In genomic region chr11:9755561-9755960, GRCh38 we compare ENCODE assay signal across 14 cellular contexts.
DNase-seq lines count a peak whose midpoint lies in the region; ATAC-seq, FAIRE-seq and TF ChIP-seq lines count a peak whose summit lies in the region.
"Had no signal": no experiment of that assay in that cellular context is flagged by ENCODE, and none has a peak within 500 bp of the region (broad histone marks: within the 10 kb centered on the region; RNA-seq: fewer than 3 reads in every experiment).

No MANE protein-coding gene starts in this region.

- no peaks in the 10 kb centered on the region for H3K9me3 Mint-ChIP-seq in Calu3 (ENCODE audit: low read depth, unreplicated experiment)

- H3K79me2 ChIP-seq in HepG2 (ENCODE audit: insufficient read depth, low read length): peaks cover 12% of the 10 kb centered on the region

- peaks cover 23% of the 10 kb centered on the region for H3K4me1 Mint-ChIP-seq in Calu3 (ENCODE audit: low read depth, unreplicated experiment)

- H3K36me3 Mint-ChIP-seq in Calu3 (ENCODE audit: insufficient read depth, unreplicated experiment): peaks cover 36% of the 10 kb centered on the region

- H3K36me3 ChIP-seq in HepG2 (replicated peaks in 1 of 2; ENCODE audit: control insufficient read depth in 1 of 2, insufficient read depth in 2 of 2, low read length in 2 of 2) (0 out of 5 replicates have a peak, but pooled peaks cover 1 to 2% of the 10 kb centered on the region in 2 experiments), right lobe of liver (peaks cover 0 to 2% (median 0%) of the 10 kb centered on the region in 4 donors)

- H3K4me3 ChIP-seq in HepG2 (replicated peaks in 1 of 3; ENCODE audit: insufficient read depth in 1 of 3, low read depth in 2 of 3, low read length in 3 of 3): no peak overlapping the region
- H3K4me3 ChIP-seq in right lobe of liver: no peak overlapping the region

- no peak overlapping the region for H3K4me2 ChIP-seq in HepG2 (ENCODE audit: low read depth, low read length)
- H3K4me2 ChIP-seq: KMS-11 had no signal

- no peak overlapping the region for H3K9ac ChIP-seq in HepG2 (ENCODE audit: insufficient read depth, low read depth, low read length)
- H3K9ac ChIP-seq: KMS-11 had no signal

- H3K4me1 ChIP-seq in HepG2 (ENCODE audit: insufficient read depth, low read length): peaks cover 66% of the 10 kb centered on the region
- peaks cover 0 to 6% (median 3%) of the 10 kb centered on the region in 4 donors for H3K4me1 ChIP-seq in right lobe of liver

- DNase-seq in HepG2 (ENCODE audit: low spot score) (no peak), right lobe of liver (no peak), amniotic epithelial cell (ENCODE audit: low read depth) (peak; percentile 80), hepatic stellate cell (ENCODE audit: low spot score) (peak; percentile 90), NCI-H146 (lab: John Stamatoyannopoulos, UW) (no peak), D341Med (ENCODE audit: low spot score) (no peak), Calu3 (no peak)
- DNase-seq: activated T-cell treated with anti-CD3 and anti-CD28 coated beads, Interleukin-2, amount 50 U/mL, for 48 hours; C1 segment of cervical spinal cord; NCI-H774; T-helper 9 cell had no signal

- 86% methylated on average over 3 of the region's 4 CpGs for WGBS in HepG2 (ENCODE audit: low lambda C conversion rate)
- WGBS in right lobe of liver (ENCODE audit: insufficient coverage, low coverage, low lambda C conversion rate, missing lambda C conversion rate): 58% methylated on average over 4 of the region's 4 CpGs

- no peak overlapping the region for H3K27ac Mint-ChIP-seq in Calu3 (ENCODE audit: unreplicated experiment)

- TF ChIP-seq POLR2A in HepG2 (IDR thresholded peaks at IDR 0.05; ENCODE audit: insufficient read depth in 1 of 2, low read depth in 2 of 2, low read length in 2 of 2) (no peak), right lobe of liver (IDR thresholded peaks at IDR 0.05) (no peak)

- ATAC-seq in HepG2 (no peak), right lobe of liver (no peak), GM19463 (IDR thresholded peaks at IDR 0.05; ENCODE audit: unreplicated experiment) (no peak)

- H2AFZ ChIP-seq in HepG2 (ENCODE audit: low read length): no peak overlapping the region

- no TSS peak for BruUV-seq in HepG2 (replicated peaks; lab: Mats Ljungman, UMichigan)
- BruUV-seq in Calu3 (replicated peaks; lab: Mats Ljungman, UMichigan): no TSS peak

- in situ Hi-C loops in HepG2 (cut with HindIII; ENCODE audit: extremely low pct_ligation_motif_present, low pct_unique_long_range_greater_than_20kb): loop anchor here (10.0 kb wide), 1 partner anchor 61 kb away; no protein-coding TSS in a partner anchor

- intact Hi-C loops in HepG2 (cut with micrococcal nuclease; ENCODE audit: unreplicated experiment) (loop anchor here (5.0 kb wide), 1 partner anchor 552 kb away; the partner anchor contains the start of gene ADM), right lobe of liver (cut with DNase I) (loop anchor here in 1 of 2 donors (10.0 kb wide), 1 partner anchor 219 kb away; no protein-coding TSS in a partner anchor), Calu3 (cut with micrococcal nuclease; ENCODE audit: unreplicated experiment) (loop anchor here (5.0 kb wide), 1 partner anchor 612 kb away; no protein-coding TSS in a partner anchor)

- POLR2A ChIA-PET in HepG2 (lab: Yijun Ruan, JAX): no interaction called here

- no peaks in the 10 kb centered on the region; a peak in 1 of 5 replicates for H3K27me3 ChIP-seq in HepG2 (ENCODE audit: control insufficient read depth in 1 of 2, insufficient read depth in 2 of 2, low read length in 2 of 2)
- no peaks in the 10 kb centered on the region for H3K27me3 ChIP-seq in right lobe of liver

- no peaks in the 10 kb centered on the region for H4K20me1 ChIP-seq in HepG2 (ENCODE audit: insufficient read depth, low read length)

- H3K4me3 Mint-ChIP-seq in Calu3 (ENCODE audit: low read depth, unreplicated experiment): no peak overlapping the region

- no peaks in the 10 kb centered on the region for H3K9me3 ChIP-seq in HepG2 (ENCODE audit: low read length)
- no peaks in the 10 kb centered on the region for H3K9me3 ChIP-seq in right lobe of liver

- TF ChIP-seq CTCF in HepG2 (CRISPR knock-in tag; IDR thresholded peaks at IDR 0.05) (no peak), right lobe of liver (IDR thresholded peaks at IDR 0.05) (no peak), Calu3 (IDR thresholded peaks at IDR 0.05; ENCODE audit: unreplicated experiment) (no peak)

- FAIRE-seq in HepG2 (lab: Jason Lieb, UNC): no peak
- FAIRE-seq: colon had no signal

- no peak for TF ChIP-seq EP300 in HepG2 (IDR thresholded peaks at IDR 0.05; ENCODE audit: low read depth in 2 of 2, low read length in 2 of 2)
- TF ChIP-seq EP300 in HepG2 (CRISPR knock-in tag; IDR thresholded peaks at IDR 0.05; ENCODE audit: borderline replicate concordance): no peak

- H3K27ac ChIP-seq in HepG2 (ENCODE audit: extremely low read length, insufficient read depth, low read length): no peak overlapping the region
- no peak overlapping the region for H3K27ac ChIP-seq in right lobe of liver
- H3K27ac ChIP-seq: KMS-11 had no signal

- TF ChIP-seq RAD21 in HepG2 (CRISPR knock-in tag; IDR thresholded peaks at IDR 0.05): no peak

- CTCF ChIA-PET in HepG2 (lab: Yijun Ruan, JAX; ENCODE audit: low intra/inter-chr PET ratio, low total read pairs) (no interaction called here), Calu3 (lab: Charles Lee) (interaction anchor here (0.6 kb wide), 1 partner anchor 157 kb away, joined by 3 read pairs; no protein-coding TSS in a partner anchor)

- no peaks in the 10 kb centered on the region for H3K27me3 Mint-ChIP-seq in Calu3 (ENCODE audit: unreplicated experiment)

TF ChIP-seq in HepG2, 621 proteins besides CTCF, POLR2A, EP300 and RAD21:
- TF ChIP-seq RBM22 (optimal IDR thresholded peaks at IDR 0.05; ENCODE audit: low read length) (peak; percentile 18), SIN3B (IDR thresholded peaks at IDR 0.05; ENCODE audit: low read length) (no peak)

Comparison
In these comparisons a context has a peak if more than half of its experiments do, and no peak if none do; other contexts are left out.
1. DNase-seq: peak in amniotic epithelial cell (single experiment) and hepatic stellate cell (single experiment); none in HepG2 (single experiment), right lobe of liver (0 of 3), NCI-H146 (single experiment), D341Med (single experiment) and Calu3 (single experiment).